Comparison of ENCODE assay signal across 28 cellular contexts in the genomic region with DNA sequence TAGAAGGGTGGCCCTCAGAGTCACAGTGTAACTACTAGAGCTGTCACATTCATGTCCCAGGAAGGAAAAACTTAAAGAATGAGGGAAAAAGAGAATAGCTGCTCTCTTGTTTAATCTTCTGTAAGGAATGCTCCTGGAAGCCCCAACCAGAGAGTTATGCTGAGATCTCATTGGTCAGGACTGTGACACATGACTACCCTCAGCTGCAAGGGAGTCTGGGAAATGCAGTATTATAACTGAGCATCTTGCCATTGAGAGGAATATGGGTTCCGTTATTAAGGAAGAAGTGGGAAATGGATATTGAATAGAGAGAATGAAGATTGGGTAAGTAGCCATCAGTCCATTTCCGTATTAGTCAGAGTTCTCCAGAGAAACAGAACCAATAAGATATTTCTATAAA.
"Had no signal": no experiment of that assay in that cellular context is flagged by ENCODE, and none has a peak within 500 bp of the region (broad histone marks: within the 10 kb centered on the region; RNA-seq: fewer than 3 reads in every experiment).

No MANE protein-coding gene starts in this region.

- DNase-seq: colonic mucosa; cortex of kidney; effector CD8-positive, alpha-beta T cell; effector memory CD8-positive, alpha-beta T cell; endodermal cell; erythroblast; esophagus squamous epithelium; foreskin fibroblast; foreskin melanocyte; gastrocnemius medialis; glutamatergic neuron; head of caudate nucleus; heart right ventricle; hippocampal formation; left cardiac atrium; left lung; left ventricle myocardium superior; lower lobe of right lung; mesenchymal stem cell; mucosa of descending colon; naive B cell had no signal

- ATAC-seq: effector memory CD8-positive, alpha-beta T cell; esophagus mucosa; gastrocnemius medialis; heart right ventricle; left cardiac atrium; left lung; left ventricle myocardium superior; lower lobe of right lung; mucosa of descending colon had no signal

- FAIRE-seq: endometrium, islet of Langerhans, keratinocyte had no signal

- H3K4me3 Mint-ChIP-seq: dendritic cell treated with granulocyte-macrophage colony-stimulating factor and Interleukin-4, amounts not matched to agents 40 ng/mL and 50 ng/mL, for 4 days; effector memory CD8-positive, alpha-beta T cell; endodermal cell; mesothelial cell of epicardium; naive B cell had no signal

- H3K4me1 Mint-ChIP-seq: endodermal cell, mesothelial cell of epicardium, naive B cell had no signal

- H3K4me3 ChIP-seq: colonic mucosa, esophagus squamous epithelium, gastrocnemius medialis, heart right ventricle, left lung, lower lobe of right lung, mucosa of descending colon had no signal

- H3K27me3 ChIP-seq: colonic mucosa, esophagus squamous epithelium, gastrocnemius medialis, heart right ventricle, left lung had no signal

- H3K27me3 Mint-ChIP-seq: dendritic cell treated with granulocyte-macrophage colony-stimulating factor and Interleukin-4, amounts not matched to agents 40 ng/mL and 50 ng/mL, for 4 days had no signal

- H3K27ac Mint-ChIP-seq: dendritic cell treated with granulocyte-macrophage colony-stimulating factor and Interleukin-4, amounts not matched to agents 40 ng/mL and 50 ng/mL, for 4 days; effector memory CD8-positive, alpha-beta T cell; endodermal cell; mesothelial cell of epicardium; naive B cell had no signal

- H3K4me1 ChIP-seq: colonic mucosa, heart right ventricle, left lung, lower lobe of right lung had no signal

- H3K36me3 Mint-ChIP-seq: mesothelial cell of epicardium had no signal

- H3K36me3 ChIP-seq: colonic mucosa, esophagus squamous epithelium, gastrocnemius medialis, heart right ventricle, left lung, lower lobe of right lung had no signal

- H3K9me3 ChIP-seq: colonic mucosa, gastrocnemius medialis, heart right ventricle, lower lobe of right lung, mucosa of descending colon had no signal

- H3K9me3 Mint-ChIP-seq: dendritic cell treated with granulocyte-macrophage colony-stimulating factor and Interleukin-4, amounts not matched to agents 40 ng/mL and 50 ng/mL, for 4 days had no signal

- H3K27ac ChIP-seq: colonic mucosa, epithelial cell of prostate, esophagus squamous epithelium, gastrocnemius medialis, heart right ventricle, left lung, lower lobe of right lung had no signal
